ENCODE assay signal across 20 cellular contexts in genomic region chr3:197430502-197430901, GRCh38.
A peak's percentile ranks its signal among the peaks of the same experiment; 100 is the strongest.
DNase-seq lines count a peak whose midpoint lies in the region; TF ChIP-seq lines count a peak whose summit lies in the region.
"Had no signal": no experiment of that assay in that cellular context is flagged by ENCODE, and none has a peak within 500 bp of the region (broad histone marks: within the 10 kb centered on the region; RNA-seq: fewer than 3 reads in every experiment).

No MANE protein-coding gene starts in this region.

- peaks cover 52% of the 10 kb centered on the region for H3K4me1 Mint-ChIP-seq in activated T-helper 1 cell treated with anti-CD3 and anti-CD28 coated beads, Interleukin-12 subunit alpha, Interleukin-12 subunit beta, Interleukin-2, Interleukin-4 antibody, amounts not matched to agents 30 ng/mL and 10 ng/mL and 1 ng/mL, durations not matched to agents 14 hours and 24 hours and 36 hours (ENCODE audit: low read depth)

- H4K20me1 ChIP-seq in BLaER1 (no peaks in the 10 kb centered on the region), osteoblast (ENCODE audit: insufficient read depth, low read length) (no peaks in the 10 kb centered on the region)

- H3K9ac ChIP-seq in BLaER1: no peak overlapping the region

- no peak for DNase-seq in activated T-helper 1 cell treated with anti-CD3 and anti-CD28 coated beads, Interleukin-12 subunit alpha, Interleukin-12 subunit beta, Interleukin-2, Interleukin-4 antibody, amounts not matched to agents 30 ng/mL and 10 ng/mL and 1 ng/mL, durations not matched to agents 14 hours and 24 hours and 36 hours (ENCODE audit: low spot score)
- peak; percentile 4 for DNase-seq in fibroblast of the aortic adventitia (ENCODE audit: low read depth)
- no peak for DNase-seq in osteoblast (ENCODE audit: insufficient read length, low spot score, missing footprints)
- DNase-seq in COLO668 (lab: John Stamatoyannopoulos, UW; ENCODE audit: unreplicated experiment): no peak
- no peak for DNase-seq in NOMO-1 treated with dmso at 0.1 percent for 144 hours (lab: John Stamatoyannopoulos, UW; ENCODE audit: unreplicated experiment)
- no peak for DNase-seq in OCI-M2 (lab: John Stamatoyannopoulos, UW; ENCODE audit: unreplicated experiment)
- DNase-seq in cerebellar nuclear complex (lab: John Stamatoyannopoulos, UW): no peak
- DNase-seq: activated naive CD4-positive, alpha-beta T cell treated with anti-CD3 and anti-CD28 coated beads for 36 hours; AML-193; effector CD4-positive, alpha-beta T cell; GF-D8; KBM-7; naive thymus-derived CD4-positive, alpha-beta T cell; NCI-H748 treated with DMSO at 0.1 percent for 48 hours; Peyer's patch; psoas muscle; stimulated activated CD4-positive, alpha-beta T cell treated with anti-CD3 and anti-CD28 coated beads, Interleukin-15, amount 100 ng/mL, for 24 hours; SW 1271 had no signal

- H3K27ac ChIP-seq in BLaER1 (no peak overlapping the region), osteoblast (ENCODE audit: low read depth, low read length) (peak overlapping the region; percentile 88)
- H3K27ac ChIP-seq: psoas muscle, VCaP had no signal

- H3K36me3 ChIP-seq in BLaER1 (no peaks in the 10 kb centered on the region), osteoblast (ENCODE audit: insufficient read depth, low read length) (no peaks in the 10 kb centered on the region)
- H3K36me3 ChIP-seq: Peyer's patch had no signal

- H3K79me2 ChIP-seq in osteoblast (ENCODE audit: insufficient read depth, low read length): no peaks in the 10 kb centered on the region

- H3K4me1 ChIP-seq in BLaER1 (peaks cover 46% of the 10 kb centered on the region), osteoblast (ENCODE audit: insufficient read depth, low read length) (peaks cover 25% of the 10 kb centered on the region)
- H3K4me1 ChIP-seq: psoas muscle had no signal

- H2AFZ ChIP-seq in osteoblast (ENCODE audit: low read length): peak overlapping the region; percentile 89

- H3K36me3 Mint-ChIP-seq in activated T-helper 1 cell treated with anti-CD3 and anti-CD28 coated beads, Interleukin-12 subunit alpha, Interleukin-12 subunit beta, Interleukin-2, Interleukin-4 antibody, amounts not matched to agents 30 ng/mL and 10 ng/mL and 1 ng/mL, durations not matched to agents 14 hours and 24 hours and 36 hours (ENCODE audit: low read depth): no peaks in the 10 kb centered on the region

- peak overlapping the region; percentile 38 for H3K27ac Mint-ChIP-seq in activated T-helper 1 cell treated with anti-CD3 and anti-CD28 coated beads, Interleukin-12 subunit alpha, Interleukin-12 subunit beta, Interleukin-2, Interleukin-4 antibody, amounts not matched to agents 30 ng/mL and 10 ng/mL and 1 ng/mL, durations not matched to agents 14 hours and 24 hours and 36 hours
- H3K27ac Mint-ChIP-seq: activated naive CD4-positive, alpha-beta T cell treated with anti-CD3 and anti-CD28 coated beads for 36 hours; naive thymus-derived CD4-positive, alpha-beta T cell had no signal

- H3K4me2 ChIP-seq in BLaER1 (peak overlapping the region; percentile 67), osteoblast (ENCODE audit: insufficient read depth, low read length) (peak overlapping the region; percentile 80)

- H3K27me3 Mint-ChIP-seq in activated T-helper 1 cell treated with anti-CD3 and anti-CD28 coated beads, Interleukin-12 subunit alpha, Interleukin-12 subunit beta, Interleukin-2, Interleukin-4 antibody, amounts not matched to agents 30 ng/mL and 10 ng/mL and 1 ng/mL, durations not matched to agents 14 hours and 24 hours and 36 hours (ENCODE audit: insufficient read depth): peaks cover 13% of the 10 kb centered on the region

- intact Hi-C loops in activated T-helper 1 cell treated with anti-CD3 and anti-CD28 coated beads, Interleukin-12 subunit alpha, Interleukin-12 subunit beta, Interleukin-2, Interleukin-4 antibody, amounts not matched to agents 30 ng/mL and 10 ng/mL and 1 ng/mL, durations not matched to agents 14 hours and 24 hours and 36 hours (cut with micrococcal nuclease): no loop called here

- H3K4me3 ChIP-seq in BLaER1 (no peak overlapping the region), fibroblast of the aortic adventitia (ENCODE audit: low read depth, low read length) (no peak overlapping the region), osteoblast (ENCODE audit: insufficient read depth, low read length) (peak overlapping the region; percentile 53)
- H3K4me3 ChIP-seq: Peyer's patch, psoas muscle had no signal

- no peaks in the 10 kb centered on the region for H3K9me3 Mint-ChIP-seq in activated T-helper 1 cell treated with anti-CD3 and anti-CD28 coated beads, Interleukin-12 subunit alpha, Interleukin-12 subunit beta, Interleukin-2, Interleukin-4 antibody, amounts not matched to agents 30 ng/mL and 10 ng/mL and 1 ng/mL, durations not matched to agents 14 hours and 24 hours and 36 hours
- H3K9me3 Mint-ChIP-seq: activated naive CD4-positive, alpha-beta T cell treated with anti-CD3 and anti-CD28 coated beads for 36 hours; naive thymus-derived CD4-positive, alpha-beta T cell had no signal

- TF ChIP-seq CTCF in fibroblast of the aortic adventitia (IDR thresholded peaks at IDR 0.05; ENCODE audit: insufficient read depth, low read length): no peak
- TF ChIP-seq CTCF in osteoblast (IDR thresholded peaks at IDR 0.05; ENCODE audit: extremely low read depth, low read depth, low read length): no peak

- H3K4me3 Mint-ChIP-seq in activated T-helper 1 cell treated with anti-CD3 and anti-CD28 coated beads, Interleukin-12 subunit alpha, Interleukin-12 subunit beta, Interleukin-2, Interleukin-4 antibody, amounts not matched to agents 30 ng/mL and 10 ng/mL and 1 ng/mL, durations not matched to agents 14 hours and 24 hours and 36 hours: no peak overlapping the region
- H3K4me3 Mint-ChIP-seq: activated naive CD4-positive, alpha-beta T cell treated with anti-CD3 and anti-CD28 coated beads for 36 hours had no signal

- H3K27me3 ChIP-seq in BLaER1 (no peaks in the 10 kb centered on the region), osteoblast (ENCODE audit: insufficient read depth, low read length) (no peaks in the 10 kb centered on the region)
- H3K27me3 ChIP-seq: Peyer's patch had no signal

- no peaks in the 10 kb centered on the region for H3K9me3 ChIP-seq in BLaER1
- no peaks in the 10 kb centered on the region for H3K9me3 ChIP-seq in osteoblast (ENCODE audit: low read depth, low read length)
- H3K9me3 ChIP-seq: Peyer's patch, psoas muscle had no signal
